In genomic region chr18:54958711-54959625, GRCh38 we compare ENCODE assay signal across 9 cellular contexts. TPM values are rescaled to one million over a fixed set of nuclear protein-coding genes. Genes with fewer than 3 reads are reported as not detected.
DNase-seq lines count a peak whose midpoint lies in the region; ATAC-seq, FAIRE-seq and TF ChIP-seq lines count a peak whose summit lies in the region.
"Had no signal": no experiment of that assay in that cellular context is flagged by ENCODE, and none has a peak within 500 bp of the region (broad histone marks: within the 10 kb centered on the region; RNA-seq: fewer than 3 reads in every experiment).

A gene with protein sequence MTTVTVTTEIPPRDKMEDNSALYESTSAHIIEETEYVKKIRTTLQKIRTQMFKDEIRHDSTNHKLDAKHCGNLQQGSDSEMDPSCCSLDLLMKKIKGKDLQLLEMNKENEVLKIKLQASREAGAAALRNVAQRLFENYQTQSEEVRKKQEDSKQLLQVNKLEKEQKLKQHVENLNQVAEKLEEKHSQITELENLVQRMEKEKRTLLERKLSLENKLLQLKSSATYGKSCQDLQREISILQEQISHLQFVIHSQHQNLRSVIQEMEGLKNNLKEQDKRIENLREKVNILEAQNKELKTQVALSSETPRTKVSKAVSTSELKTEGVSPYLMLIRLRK (minus strand): TSS chr18:54959461. CDS start chr18:54942791, 16,670 bp downstream.

- 0 out of 2 replicates have a peak, but pooled peaks cover 4% of the 10 kb centered on the region for H3K23me2 ChIP-seq in H1 (ENCODE audit: low read depth, low read length)

- H3K4me1 ChIP-seq in H1 (replicated peaks in 1 of 4; ENCODE audit: control insufficient read depth in 3 of 4, insufficient read depth in 4 of 4, low read length in 3 of 4) (no peaks in the 10 kb centered on the region), lower lobe of right lung (peaks cover 20% of the 10 kb centered on the region)

- no peak within 1 kb of the TSS for H2AK5ac ChIP-seq in H1 (ENCODE audit: low read depth, low read length)

- ATAC-seq in lower lobe of right lung (peak; percentile 96 to 98), HG03469 (IDR thresholded peaks at IDR 0.05; ENCODE audit: unreplicated experiment) (no peak), HG02973 (IDR thresholded peaks at IDR 0.05; ENCODE audit: unreplicated experiment) (no peak)

- no peaks in the 10 kb centered on the region for H3K9me3 ChIP-seq in H1 (ENCODE audit: insufficient read depth in 2 of 2, low read depth in 1 of 2, low read length in 1 of 2)
- no peaks in the 10 kb centered on the region for H3K9me3 ChIP-seq in lower lobe of right lung

- H2BK5ac ChIP-seq in H1 (ENCODE audit: low read depth, low read length) = no peak within 1 kb of the TSS

- H3K4me2 ChIP-seq in H1 (ENCODE audit: insufficient read depth in 1 of 2, low read depth in 2 of 2, low read length in 2 of 2) = peak within 1 kb of the TSS; percentile 54 to 84

- H3K9ac ChIP-seq in H1 (replicated peaks in 1 of 4; ENCODE audit: extremely low read depth in 1 of 4, low read depth in 3 of 4, low read length in 3 of 4) = no peak within 1 kb of the TSS

- no peak within 1 kb of the TSS for H2BK15ac ChIP-seq in H1 (ENCODE audit: low read length)

- intact Hi-C loops in lower lobe of right lung (cut with DNase I) = no loop called here

- DNase-seq in activated gamma-delta T cell (lab: John Stamatoyannopoulos, UW) = peak; percentile 7
- no peak for DNase-seq in activated gamma-delta T cell treated with Interleukin-2 at 50 U/mL for 16 hours
- peak in 1 of 2 experiments; percentile 72 for DNase-seq in H1 (ENCODE audit: low read depth in 1 of 2, low spot score in 2 of 2)
- peak; percentile 81 for DNase-seq in lower lobe of right lung
- DNase-seq in ureter (ENCODE audit: low spot score) = no peak
- no peak for DNase-seq in NCI-H187 (lab: John Stamatoyannopoulos, UW)
- DNase-seq: CD4-positive, CD25-positive, alpha-beta regulatory T cell had no signal

- no peak within 1 kb of the TSS for H2BK12ac ChIP-seq in H1 (ENCODE audit: low read depth, low read length)

- POLR2A ChIA-PET in H1 (lab: Charles Lee; ENCODE audit: partially characterized antibody) = no interaction called here

- H4K91ac ChIP-seq in H1 (replicated peaks; ENCODE audit: insufficient read length, low read length) = no peak within 1 kb of the TSS

- H2BK20ac ChIP-seq in H1 (ENCODE audit: low read length) = no peak within 1 kb of the TSS

- H3K79me2 ChIP-seq in H1 (ENCODE audit: control insufficient read depth in 1 of 2, insufficient read depth in 2 of 2, low read length in 2 of 2) = no peaks in the 10 kb centered on the region

- no peak within 1 kb of the TSS for H3K4ac ChIP-seq in H1 (replicated peaks; ENCODE audit: insufficient read length, low read depth, low read length)

- no peak for FAIRE-seq in H1 (lab: Jason Lieb, UNC)

- WGBS in H1 (ENCODE audit: extremely low coverage in 1 of 2, insufficient coverage in 1 of 2, insufficient read length in 1 of 2, insufficient replicate concordance in 2 of 2, low coverage in 1 of 2, low lambda C conversion rate in 2 of 2, missing lambda C conversion rate in 1 of 2), 2 experiments = 55% methylated on average over 44 of the region's 57 CpGs; no CpG with 5 or more reads in 1 of the 2 experiments

- no peak for TF ChIP-seq RAD21 in H1 (IDR thresholded peaks at IDR 0.05 in 1 of 2, conservative IDR thresholded peaks at IDR 0.05 in 1 of 2; ENCODE audit: low read depth in 2 of 2, low read length in 2 of 2)

- H3K27ac ChIP-seq in H1 (ENCODE audit: low read depth, low read length) (no peak within 1 kb of the TSS), lower lobe of right lung (peak within 1 kb of the TSS; percentile 80)

- H3K23ac ChIP-seq in H1 (ENCODE audit: insufficient read length) = no peak within 1 kb of the TSS

- no peak within 1 kb of the TSS for H3K14ac ChIP-seq in H1 (ENCODE audit: insufficient read length)

- H3K27me3 ChIP-seq in H1 (replicated peaks in 1 of 4; ENCODE audit: control insufficient read depth in 3 of 4, extremely low read depth in 1 of 4, insufficient read depth in 3 of 4, low read length in 3 of 4) = 0 out of 7 replicates have a peak, but pooled peaks cover 0 to 3% (median 0%) of the 10 kb centered on the region in 4 experiments
- no peaks in the 10 kb centered on the region for H3K27me3 ChIP-seq in lower lobe of right lung (ENCODE audit: low read depth)

- H2BK120ac ChIP-seq in H1 (replicated peaks; ENCODE audit: low read depth, low read length) = no peak within 1 kb of the TSS

- H3K36me3 ChIP-seq in H1 (ENCODE audit: control insufficient read depth in 2 of 4, insufficient read depth in 4 of 4, low read length in 3 of 4) = no peaks in the 10 kb centered on the region
- H3K36me3 ChIP-seq in lower lobe of right lung = no peaks in the 10 kb centered on the region

- no peak within 1 kb of the TSS for H4K5ac ChIP-seq in H1 (ENCODE audit: insufficient read length, low read depth, low read length)

- CTCF ChIA-PET in H1 (lab: Charles Lee; ENCODE audit: partially characterized antibody) = interaction anchor here (0.8 to 1.6 kb wide), 4 partner anchors 9 to 287 kb away, joined by 3 read pairs; no protein-coding TSS in a partner anchor

- H3K4me3 ChIP-seq in H1 (ENCODE audit: extremely low read depth in 1 of 4, insufficient read depth in 2 of 4, low read depth in 3 of 4, low read length in 4 of 4) (peak within 1 kb of the TSS; percentile 15 to 73 (median 44); a peak in 7 of 8 replicates), lower lobe of right lung (peak within 1 kb of the TSS; percentile 67)

- TF ChIP-seq POLR2A in H1 (IDR thresholded peaks at IDR 0.05; ENCODE audit: control extremely low read depth in 1 of 2, low read depth in 2 of 2, low read length in 2 of 2) = no peak

- TF ChIP-seq CTCF in H1 (IDR thresholded peaks at IDR 0.05; ENCODE audit: control extremely low read depth in 1 of 3, insufficient read depth in 1 of 3, low read depth in 1 of 3, low read length in 3 of 3) (no peak), lower lobe of right lung (IDR thresholded peaks at IDR 0.05) (no peak)

- no peaks in the 10 kb centered on the region for H4K20me1 ChIP-seq in H1 (replicated peaks in 1 of 2; ENCODE audit: control insufficient read depth in 1 of 2, insufficient read depth in 2 of 2, low read length in 2 of 2)

- no peak within 1 kb of the TSS for H3K18ac ChIP-seq in H1 (ENCODE audit: extremely low read depth, low read length)

- no peak within 1 kb of the TSS for H3K56ac ChIP-seq in H1 (replicated peaks; ENCODE audit: insufficient read length, low read depth, low read length)

- no peak within 1 kb of the TSS for H2AFZ ChIP-seq in H1 (ENCODE audit: low read length)

- no peak for TF ChIP-seq EP300 in H1 (IDR thresholded peaks at IDR 0.05; ENCODE audit: borderline replicate concordance in 1 of 2, low read depth in 2 of 2, low read length in 2 of 2)

- H4K8ac ChIP-seq in H1 (ENCODE audit: extremely low read depth, insufficient read depth, low read length) = no peak within 1 kb of the TSS; the same call in 1 of the 2 replicates

- H3K79me1 ChIP-seq in H1 (ENCODE audit: low read depth, low read length) = no peaks in the 10 kb centered on the region

TF ChIP-seq in H1, 55 proteins besides CTCF, POLR2A, EP300 and RAD21:
- TF ChIP-seq SAP30 (IDR thresholded peaks at IDR 0.05; ENCODE audit: insufficient read depth, insufficient replicate concordance, low read length) = no peak
- no peak for TF ChIP-seq EZH2 (IDR thresholded peaks at IDR 0.05; ENCODE audit: low read depth, low read length, severe bottlenecking)
- TF ChIP-seq KDM4A (IDR thresholded peaks at IDR 0.05; ENCODE audit: low read depth, low read length, severe bottlenecking) = peak; percentile 61

RNA-seq across cellular contexts. Expression of the gene that starts here (rescaled TPM):
- 0.80 and 0.92 TPM in 2 replicates for total RNA-seq in H1 (2021; fragmentation: NEBNext Ultra II Directional; extraction: Animal tissue kit (Norgen Biotek cat#: 25700))
- 0.06 TPM in 2 replicates for polyA plus RNA-seq in H1 (2011; rRNA removed)
- polyA plus RNA-seq in H1 (2011; cell fraction: cytosol; rRNA removed) = 0.10 TPM
- 0.06 TPM for polyA plus RNA-seq in H1 (2011; cell fraction: nucleus; rRNA removed)
- polyA plus RNA-seq in H1 (2012, experiment 1 of 2) = 0.07 to 0.18 TPM (median 0.07 TPM) in 4 replicates
- polyA plus RNA-seq in H1 (2012, experiment 2 of 2) = not detected
- 0.83 TPM for polyA plus RNA-seq in H1 (2013, experiment 1 of 2)
- 0.87 TPM for polyA plus RNA-seq in H1 (2013, experiment 2 of 2)
- polyA minus RNA-seq in H1 (2011; rRNA and poly(A)+ RNA removed) = 1.1 TPM in 1 of 2 replicates, not detected in the other
- polyA minus RNA-seq in H1 (2011; cell fraction: cytosol; rRNA and poly(A)+ RNA removed) = 1.5 TPM
- 1.2 TPM for polyA minus RNA-seq in H1 (2011; cell fraction: nucleus; rRNA and poly(A)+ RNA removed)
- total RNA-seq in lower lobe of right lung (20.2 TPM), ureter (16.5 TPM)
- total RNA-seq: CD4-positive, CD25-positive, alpha-beta regulatory T cell had no signal
- polyA plus RNA-seq: CD4-positive, CD25-positive, alpha-beta regulatory T cell had no signal

Comparison
In these comparisons a context has a peak if more than half of its experiments do, and no peak if none do; other contexts are left out.
1. DNase-seq: peak in activated gamma-delta T cell (single experiment) and lower lobe of right lung (single experiment); none in activated gamma-delta T cell treated with Interleukin-2 at 50 U/mL for 16 hours (single experiment), ureter (single experiment) and NCI-H187 (0 of 2).
2. ATAC-seq: peak in lower lobe of right lung (2 of 2); none in HG03469 (single experiment) and HG02973 (single experiment).